Comparison of ENCODE assay signal across 18 cellular contexts in genomic region chr7:75881436-75882095, GRCh38. TPM values are rescaled to one million over a fixed set of nuclear protein-coding genes. Genes with fewer than 3 reads are reported as not detected.
DNase-seq lines count a peak whose midpoint lies in the region; ATAC-seq and TF ChIP-seq lines count a peak whose summit lies in the region.
"Had no signal": no experiment of that assay in that cellular context is flagged by ENCODE, and none has a peak within 500 bp of the region (broad histone marks: within the 10 kb centered on the region; RNA-seq: fewer than 3 reads in every experiment).

No MANE protein-coding gene starts in this region.

- no peak overlapping the region for H3K9ac ChIP-seq in Karpas-422 (ENCODE audit: low read length)
- no peak overlapping the region for H3K9ac ChIP-seq in mammary epithelial cell (ENCODE audit: insufficient read depth, low read length)

- ATAC-seq in natural killer cell = no peak
- ATAC-seq in activated CD8-positive, alpha-beta T cell treated with anti-CD3 and anti-CD28 coated beads for 36 hours = no peak
- ATAC-seq: activated CD4-positive, CD25-positive, alpha-beta regulatory T cell treated with anti-CD3 and anti-CD28 coated beads, Interleukin-2, amount 50 U/mL, for 24 hours had no signal

- H3K9me2 ChIP-seq in Karpas-422 (replicated peaks; ENCODE audit: insufficient read depth, low read length) = no peaks in the 10 kb centered on the region

- POLR2A ChIA-PET in activated CD8-positive, alpha-beta T cell treated with anti-CD3 and anti-CD28 coated beads for 36 hours (lab: Charles Lee) = no interaction called here

- peak in 23 of 56 donors; percentile 9 to 33 (median 25) for TF ChIP-seq CTCF in dorsolateral prefrontal cortex (IDR thresholded peaks at IDR 0.05 in 54 of 56, conservative IDR thresholded peaks at IDR 0.05 in 2 of 56; ENCODE audit: low read depth in 1 of 56, partially characterized antibody in 56 of 56)
- no peak for TF ChIP-seq CTCF in natural killer cell (IDR thresholded peaks at IDR 0.05)
- no peak for TF ChIP-seq CTCF in mammary epithelial cell (conservative IDR thresholded peaks at IDR 0.05 in 1 of 2, IDR thresholded peaks at IDR 0.05 in 1 of 2; ENCODE audit: extremely low read depth in 1 of 2, insufficient read depth in 1 of 2, low read depth in 1 of 2, low read length in 2 of 2)
- no peak for TF ChIP-seq CTCF in activated CD8-positive, alpha-beta T cell treated with anti-CD3 and anti-CD28 coated beads for 36 hours (IDR thresholded peaks at IDR 0.05)

- H3K9me3 Mint-ChIP-seq in natural killer cell = no peaks in the 10 kb centered on the region
- no peaks in the 10 kb centered on the region for H3K9me3 Mint-ChIP-seq in activated CD8-positive, alpha-beta T cell treated with anti-CD3 and anti-CD28 coated beads for 36 hours

- H3K79me2 ChIP-seq in Karpas-422 (ENCODE audit: low read length) = peaks cover 28% of the 10 kb centered on the region
- peaks cover 35% of the 10 kb centered on the region for H3K79me2 ChIP-seq in mammary epithelial cell (ENCODE audit: insufficient read depth, low read length)

- H3K9me3 ChIP-seq in Karpas-422 (ENCODE audit: low read length) (no peaks in the 10 kb centered on the region), mammary epithelial cell (replicated peaks; ENCODE audit: insufficient read depth, low read length) (no peaks in the 10 kb centered on the region)
- H3K9me3 ChIP-seq: BLaER1 treated with 17β-estradiol and CSF1 and Interleukin-3, amounts not matched to agents 10 nM and 100 nM; tibial nerve had no signal

- peaks cover 22 to 33% of the 10 kb centered on the region in 2 donors for H3K4me1 Mint-ChIP-seq in natural killer cell
- H3K4me1 Mint-ChIP-seq in activated CD8-positive, alpha-beta T cell treated with anti-CD3 and anti-CD28 coated beads for 36 hours (ENCODE audit: low read depth) = peaks cover 26% of the 10 kb centered on the region

- H3K4me3 ChIP-seq in Karpas-422 (ENCODE audit: low read length) = no peak overlapping the region
- peak overlapping the region in 36 of 59 donors; percentile 0 to 99 (median 76) for H3K4me3 ChIP-seq in dorsolateral prefrontal cortex
- H3K4me3 ChIP-seq in mammary epithelial cell (replicated peaks in 1 of 3; ENCODE audit: insufficient read depth in 1 of 3, low read depth in 2 of 3, low read length in 3 of 3) = no peak overlapping the region
- H3K4me3 ChIP-seq: tibial nerve had no signal

- H4K20me1 ChIP-seq in Karpas-422 (ENCODE audit: insufficient read depth, low read depth, low read length) (peaks cover 4% of the 10 kb centered on the region; the same call in 1 of the 2 replicates), mammary epithelial cell (ENCODE audit: insufficient read depth, low read length) (no peaks in the 10 kb centered on the region)

- H3K4me1 ChIP-seq in Karpas-422 (ENCODE audit: low read length) = peaks cover 16% of the 10 kb centered on the region
- H3K4me1 ChIP-seq in mammary epithelial cell (ENCODE audit: insufficient read depth, low read length) = peaks cover 11% of the 10 kb centered on the region

- H3K4me2 ChIP-seq in Karpas-422 (ENCODE audit: low read depth, low read length, poor library complexity, severe bottlenecking) (no peak overlapping the region), mammary epithelial cell (ENCODE audit: insufficient read depth, low read depth, low read length) (no peak overlapping the region)

- H2AFZ ChIP-seq in Karpas-422 (ENCODE audit: low read length) = no peak overlapping the region
- H2AFZ ChIP-seq in mammary epithelial cell (ENCODE audit: low read depth, low read length) = no peak overlapping the region

- H3K27me3 ChIP-seq in Karpas-422 (ENCODE audit: low read length) = no peaks in the 10 kb centered on the region
- H3K27me3 ChIP-seq in dorsolateral prefrontal cortex = no peaks in the 10 kb centered on the region
- H3K27me3 ChIP-seq in mammary epithelial cell (ENCODE audit: insufficient read depth, low read length) = no peaks in the 10 kb centered on the region
- H3K27me3 ChIP-seq: BLaER1 treated with 17β-estradiol and CSF1 and Interleukin-3, amounts not matched to agents 10 nM and 100 nM; tibial nerve had no signal

- no peaks in the 10 kb centered on the region for H3K36me3 Mint-ChIP-seq in natural killer cell
- H3K36me3 Mint-ChIP-seq in activated CD8-positive, alpha-beta T cell treated with anti-CD3 and anti-CD28 coated beads for 36 hours (ENCODE audit: low read depth) = peaks cover 38% of the 10 kb centered on the region

- no peaks in the 10 kb centered on the region for H3K27me3 Mint-ChIP-seq in natural killer cell (ENCODE audit: low read depth in 2 of 2)
- no peaks in the 10 kb centered on the region for H3K27me3 Mint-ChIP-seq in activated CD8-positive, alpha-beta T cell treated with anti-CD3 and anti-CD28 coated beads for 36 hours

- peak; percentile 51 for DNase-seq in D341Med (ENCODE audit: low spot score)
- peak; percentile 20 for DNase-seq in Karpas-422
- no peak for DNase-seq in dorsolateral prefrontal cortex
- no peak for DNase-seq in natural killer cell
- DNase-seq in mammary epithelial cell = no peak
- no peak for DNase-seq in stimulated activated CD4-positive, alpha-beta T cell treated with anti-CD3 and anti-CD28 coated beads, Interleukin-15, amount 100 ng/mL, for 24 hours
- no peak for DNase-seq in activated CD8-positive, alpha-beta T cell treated with anti-CD3 and anti-CD28 coated beads for 36 hours
- no peak for DNase-seq in NCI-H1092 treated with DMSO at 0.1 percent for 48 hours (lab: John Stamatoyannopoulos, UW)
- DNase-seq: DND-41; effector CD8-positive, alpha-beta T cell; islet precursor cell; NCI-H1930; NCI-H69; stimulated activated CD4-positive, alpha-beta T cell treated with anti-CD3 and anti-CD28 coated beads, Interleukin-1b, Interleukin-23, amount 100 ng/mL, for 48 hours; SW 1271 had no signal

- intact Hi-C loops in dorsolateral prefrontal cortex (cut with DNase I) = loop anchor here in 1 of 2 donors (2.0 to 10.0 kb wide), 2 partner anchors 33 to 283 kb away; partner anchors contain the start of gene POR
- intact Hi-C loops in natural killer cell (cut with micrococcal nuclease) = no loop called here
- intact Hi-C loops in mammary epithelial cell (cut with micrococcal nuclease) = no loop called here
- intact Hi-C loops in activated CD8-positive, alpha-beta T cell treated with anti-CD3 and anti-CD28 coated beads for 36 hours (cut with micrococcal nuclease) = no loop called here

- in situ Hi-C loops in mammary epithelial cell (cut with MboI; ENCODE audit: low sequenced_read_pairs in 2 of 2) = no loop called here

- peak overlapping the region; percentile 3 for H3K4me3 Mint-ChIP-seq in natural killer cell
- H3K4me3 Mint-ChIP-seq in activated CD8-positive, alpha-beta T cell treated with anti-CD3 and anti-CD28 coated beads for 36 hours = no peak overlapping the region

- CTCF ChIA-PET in mammary epithelial cell (lab: Charles Lee; ENCODE audit: low non-redundant PET) = no interaction called here
- CTCF ChIA-PET in activated CD8-positive, alpha-beta T cell treated with anti-CD3 and anti-CD28 coated beads for 36 hours (lab: Charles Lee) = interaction anchor here (1.0 kb wide), 1 partner anchor 139 kb away, joined by 4 read pairs; no protein-coding TSS in a partner anchor

- peaks cover 23% of the 10 kb centered on the region for H3K36me3 ChIP-seq in Karpas-422 (ENCODE audit: insufficient read depth, low read length)
- peaks cover 22% of the 10 kb centered on the region for H3K36me3 ChIP-seq in mammary epithelial cell (ENCODE audit: insufficient read depth, low read length)

- no peak overlapping the region for H3K27ac ChIP-seq in Karpas-422 (ENCODE audit: low read length)
- peak overlapping the region in 18 of 59 donors; percentile 4 to 99 (median 22) for H3K27ac ChIP-seq in dorsolateral prefrontal cortex
- no peak overlapping the region for H3K27ac ChIP-seq in mammary epithelial cell (ENCODE audit: insufficient read depth, low read depth, low read length)
- H3K27ac ChIP-seq: BLaER1 treated with 17β-estradiol and CSF1 and Interleukin-3, amounts not matched to agents 10 nM and 100 nM had no signal

- dilution Hi-C loops in mammary epithelial cell (cut with HindIII; ENCODE audit: low sequenced_read_pairs) = no loop called here

- no TSS peak for BruUV-seq in mammary epithelial cell (replicated peaks; lab: Mats Ljungman, UMichigan)

- H3K27ac Mint-ChIP-seq in natural killer cell = peak overlapping the region in 1 of 2 donors; percentile 59
- no peak overlapping the region for H3K27ac Mint-ChIP-seq in activated CD8-positive, alpha-beta T cell treated with anti-CD3 and anti-CD28 coated beads for 36 hours

- 93% methylated on average over 17 of the region's 23 CpGs for WGBS in mammary epithelial cell (ENCODE audit: low coverage, missing lambda C conversion rate)

RNA-seq across cellular contexts. Expression of gene RHBDD2, which starts 2.7 kb away (rescaled TPM):
- 35.2 and 35.5 TPM in 2 replicates for total RNA-seq in Karpas-422 (2014; rRNA removed; shearing (Covaris generic); ENCODE audit: low replicate concordance)
- total RNA-seq in dorsolateral prefrontal cortex = 100 to 1,000 TPM; 127 to 309 (median 221) TPM
- 10 to 100 TPM; 45.2 to 74.3 (median 61.9) TPM for total RNA-seq in natural killer cell
- total RNA-seq in mammary epithelial cell = 10 to 100 TPM; 51.9 to 52.0 TPM
- polyA plus RNA-seq in mammary epithelial cell = 50.8 TPM
- polyA minus RNA-seq in mammary epithelial cell = 39.9 TPM
- 10 to 100 TPM; 21.7 to 23.1 TPM for total RNA-seq in activated CD8-positive, alpha-beta T cell treated with anti-CD3 and anti-CD28 coated beads for 36 hours

RNA-seq across cellular contexts. Expression of gene POR, which starts 33.4 kb away (rescaled TPM):
- 19.8 and 38.9 TPM in 2 replicates for total RNA-seq in Karpas-422 (2014; rRNA removed; shearing (Covaris generic); ENCODE audit: low replicate concordance)
- total RNA-seq in dorsolateral prefrontal cortex = 100 to 1,000 TPM in 9 of 120 experiments, 10 to 100 TPM in 111; 52.3 to 111 (median 78.1) TPM
- total RNA-seq in natural killer cell = 10 to 100 TPM; 56.0 to 60.5 (median 58.3) TPM
- 10 to 100 TPM; 61.2 to 67.9 TPM for total RNA-seq in mammary epithelial cell
- polyA plus RNA-seq in mammary epithelial cell = 36.1 TPM
- polyA minus RNA-seq in mammary epithelial cell = 145 TPM
- total RNA-seq in activated CD8-positive, alpha-beta T cell treated with anti-CD3 and anti-CD28 coated beads for 36 hours = 10 to 100 TPM; 22.8 to 25.2 TPM

Comparison
In these comparisons a context has a peak if more than half of its experiments do, and no peak if none do; other contexts are left out.
1. DNase-seq: peak in D341Med (single experiment) and Karpas-422 (single experiment); none in dorsolateral prefrontal cortex (0 of 10), natural killer cell (single experiment), mammary epithelial cell (single experiment), stimulated activated CD4-positive, alpha-beta T cell treated with anti-CD3 and anti-CD28 coated beads, Interleukin-15, amount 100 ng/mL, for 24 hours (single experiment), activated CD8-positive, alpha-beta T cell treated with anti-CD3 and anti-CD28 coated beads for 36 hours (single experiment) and NCI-H1092 treated with DMSO at 0.1 percent for 48 hours (single experiment).
2. H3K4me3 ChIP-seq: peak in dorsolateral prefrontal cortex (36 of 59); none in Karpas-422 (single experiment) and mammary epithelial cell (0 of 3).